1 cellular context compared by ENCODE assay signal in the genomic region with DNA sequence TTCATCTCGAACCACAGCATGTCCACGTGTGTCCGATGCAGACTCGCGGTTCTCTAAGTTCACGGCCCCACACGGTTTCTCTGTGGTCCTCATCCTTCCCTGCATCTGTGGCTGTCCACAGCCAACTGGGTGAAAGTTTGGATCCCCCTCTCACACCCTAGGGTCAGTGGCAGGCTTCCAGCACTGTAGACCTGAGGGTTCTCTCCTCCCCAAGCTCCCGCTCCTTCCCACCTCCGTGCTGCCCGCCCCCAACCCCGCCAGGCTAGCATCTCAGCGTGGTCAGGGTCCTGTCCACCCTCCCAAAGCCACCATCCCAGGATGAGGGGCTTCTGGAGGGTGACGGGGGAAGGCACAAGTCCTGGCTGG.
A peak's percentile ranks its signal among the peaks of the same experiment; 100 is the strongest.
TF ChIP-seq lines count a peak whose summit lies in the region.

No MANE protein-coding gene starts in this region.

TF ChIP-seq in HepG2, 621 proteins besides CTCF, POLR2A, EP300 and RAD21:
- TF ChIP-seq POLR2AphosphoS5 (IDR thresholded peaks at IDR 0.05; ENCODE audit: low read depth, low read length) = 0 out of 2 replicates have a peak, but pooled peaks have one; percentile 3
- no peak for TF ChIP-seq KLF6 (CRISPR knock-in tag; IDR thresholded peaks at IDR 0.05)
- no peak for TF ChIP-seq ZNF589 (CRISPR knock-in tag; conservative IDR thresholded peaks at IDR 0.05)
- TF ChIP-seq, protein P1, sequence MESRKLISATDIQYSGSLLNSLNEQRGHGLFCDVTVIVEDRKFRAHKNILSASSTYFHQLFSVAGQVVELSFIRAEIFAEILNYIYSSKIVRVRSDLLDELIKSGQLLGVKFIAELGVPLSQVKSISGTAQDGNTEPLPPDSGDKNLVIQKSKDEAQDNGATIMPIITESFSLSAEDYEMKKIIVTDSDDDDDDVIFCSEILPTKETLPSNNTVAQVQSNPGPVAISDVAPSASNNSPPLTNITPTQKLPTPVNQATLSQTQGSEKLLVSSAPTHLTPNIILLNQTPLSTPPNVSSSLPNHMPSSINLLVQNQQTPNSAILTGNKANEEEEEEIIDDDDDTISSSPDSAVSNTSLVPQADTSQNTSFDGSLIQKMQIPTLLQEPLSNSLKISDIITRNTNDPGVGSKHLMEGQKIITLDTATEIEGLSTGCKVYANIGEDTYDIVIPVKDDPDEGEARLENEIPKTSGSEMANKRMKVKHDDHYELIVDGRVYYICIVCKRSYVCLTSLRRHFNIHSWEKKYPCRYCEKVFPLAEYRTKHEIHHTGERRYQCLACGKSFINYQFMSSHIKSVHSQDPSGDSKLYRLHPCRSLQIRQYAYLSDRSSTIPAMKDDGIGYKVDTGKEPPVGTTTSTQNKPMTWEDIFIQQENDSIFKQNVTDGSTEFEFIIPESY (CRISPR knock-in tag; IDR thresholded peaks at IDR 0.05) = peak; percentile 47; the same call in 1 of the 2 replicates
